8 cellular contexts compared by ENCODE assay signal in the genomic region with DNA sequence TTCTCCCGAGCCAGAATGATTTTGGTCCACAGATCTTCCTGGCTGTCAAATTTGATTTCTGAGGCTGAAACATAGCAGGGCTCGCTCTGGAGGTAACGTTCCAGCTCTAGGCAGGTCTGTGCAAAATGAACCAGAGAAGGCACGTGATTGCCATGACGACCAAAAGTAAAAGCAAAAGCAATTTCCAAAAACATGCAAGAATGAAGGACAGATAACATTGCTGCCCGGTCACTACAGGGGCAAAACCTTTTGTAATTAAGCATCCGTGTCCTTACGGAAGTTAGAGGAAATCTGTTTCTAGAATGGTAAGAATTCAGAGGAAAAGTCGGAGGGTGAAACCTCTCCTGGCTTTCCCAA. TPM values are rescaled to one million over a fixed set of nuclear protein-coding genes. Genes with fewer than 3 reads are reported as not detected.
DNase-seq lines count a peak whose midpoint lies in the region; ATAC-seq, FAIRE-seq and TF ChIP-seq lines count a peak whose summit lies in the region.

No MANE protein-coding gene starts in this region.

- TF ChIP-seq CTCF in A549 (IDR thresholded peaks at IDR 0.05) (no peak), KMS-11 (conservative IDR thresholded peaks at IDR 0.05; ENCODE audit: low read depth, low read length) (no peak), K562 (IDR thresholded peaks at IDR 0.05 in 2 of 3, conservative IDR thresholded peaks at IDR 0.05 in 1 of 3; ENCODE audit: insufficient read depth in 2 of 3, low read depth in 1 of 3, low read length in 3 of 3) (no peak)

- H3K4me1 ChIP-seq in A549 (peaks cover 59% of the 10 kb centered on the region), KMS-11 (ENCODE audit: low read depth, poor library complexity, severe bottlenecking) (peaks cover 53% of the 10 kb centered on the region), K562 (replicated peaks in 1 of 2; ENCODE audit: control insufficient read depth in 2 of 2, insufficient read depth in 2 of 2, low read length in 2 of 2) (peaks cover 18 to 37% of the 10 kb centered on the region in 2 experiments; a peak in 4 of 5 replicates), mesenchymal stem cell (ENCODE audit: control insufficient read depth, insufficient read depth, low read depth, low read length) (peaks cover 25% of the 10 kb centered on the region), aorta (ENCODE audit: control insufficient read depth in 1 of 2, insufficient read depth in 2 of 2, low read length in 2 of 2) (peaks cover 0 to 4% of the 10 kb centered on the region in 2 donors)

- H2BK15ac ChIP-seq in mesenchymal stem cell (ENCODE audit: low read depth, poor library complexity, severe bottlenecking), result no peak overlapping the region

- FAIRE-seq in A549 (lab: Jason Lieb, UNC) (no peak), K562 (lab: Jason Lieb, UNC) (peak; percentile 6)

- H3K79me2 ChIP-seq in KMS-11 (ENCODE audit: insufficient read depth, low read depth) (peaks cover 73% of the 10 kb centered on the region), K562 (ENCODE audit: control insufficient read depth, insufficient read depth, low read length) (peaks cover 53% of the 10 kb centered on the region)

- H3K18ac ChIP-seq in mesenchymal stem cell (ENCODE audit: low read depth in 1 of 2, low read length in 2 of 2), result peak overlapping the region; percentile 28 to 91

- TF ChIP-seq EP300 in A549 (IDR thresholded peaks at IDR 0.05) (no peak), K562 (IDR thresholded peaks at IDR 0.05; ENCODE audit: low read length) (no peak)

- 53% methylated on average over 9 of the region's 9 CpGs for WGBS in A549 (ENCODE audit: missing lambda C conversion rate)
- 85% methylated on average over 9 of the region's 9 CpGs for WGBS in K562 (ENCODE audit: insufficient coverage, low coverage, missing lambda C conversion rate)
- 20% methylated on average over 9 of the region's 9 CpGs for WGBS in mesenchymal stem cell
- 1% methylated on average over 9 of the region's 9 CpGs for WGBS in aorta, 2 donors

- no peak for ATAC-seq in A549
- ATAC-seq in K562, result no peak
- no peak for ATAC-seq in aorta (ENCODE audit: low FRiP score)
- ATAC-seq in left colon, result no peak

- H3K36me3 ChIP-seq in KMS-11 (ENCODE audit: insufficient read depth), result peaks cover 31% of the 10 kb centered on the region
- H3K36me3 ChIP-seq in K562 (ENCODE audit: control insufficient read depth, insufficient read depth, low read length), result peaks cover 55% of the 10 kb centered on the region
- peaks cover 29 to 67% of the 10 kb centered on the region in 2 experiments for H3K36me3 ChIP-seq in mesenchymal stem cell (ENCODE audit: control insufficient read depth in 1 of 2, insufficient read depth in 2 of 2, low read depth in 1 of 2, low read length in 2 of 2)
- H3K36me3 ChIP-seq in aorta (ENCODE audit: control insufficient read depth in 1 of 2, insufficient read depth in 2 of 2, low read length in 1 of 2), result peaks cover 0 to 17% of the 10 kb centered on the region in 2 donors

- H3K23ac ChIP-seq in mesenchymal stem cell (ENCODE audit: low read length in 2 of 2), result no peak overlapping the region

- no peaks in the 10 kb centered on the region for H3K79me1 ChIP-seq in mesenchymal stem cell (replicated peaks; ENCODE audit: low read length, poor library complexity, severe bottlenecking)

- H3K27me3 ChIP-seq in KMS-11 (ENCODE audit: insufficient read depth, low read depth) (no peaks in the 10 kb centered on the region), K562 (ENCODE audit: control insufficient read depth in 2 of 2, insufficient read depth in 2 of 2, low read length in 2 of 2) (no peaks in the 10 kb centered on the region), mesenchymal stem cell (ENCODE audit: control insufficient read depth in 1 of 2, insufficient read depth in 1 of 2, low read length in 2 of 2) (no peaks in the 10 kb centered on the region), aorta (ENCODE audit: control insufficient read depth in 1 of 2, insufficient read depth in 2 of 2, low read length in 1 of 2) (no peaks in the 10 kb centered on the region)

- H3K14ac ChIP-seq in mesenchymal stem cell (ENCODE audit: low read length in 2 of 2), result peak overlapping the region in 1 of 2 experiments; percentile 67

- peak overlapping the region; percentile 95 to 98 for H3K27ac ChIP-seq in A549
- peak overlapping the region; percentile 95 for H3K27ac ChIP-seq in KMS-11
- no peak overlapping the region for H3K27ac ChIP-seq in K562 (ENCODE audit: extremely low read depth, low read depth, low read length)
- H3K27ac ChIP-seq in mesenchymal stem cell (ENCODE audit: low read length, poor library complexity, severe bottlenecking), result peak overlapping the region; percentile 88
- peak overlapping the region; percentile 85 to 92 for H3K27ac ChIP-seq in aorta (ENCODE audit: low read depth in 1 of 2, low read length in 2 of 2)

- H3K9me1 ChIP-seq in K562 (ENCODE audit: control insufficient read depth, insufficient read depth, low read length), result peaks cover 20% of the 10 kb centered on the region

- intact Hi-C loops in K562 (cut with micrococcal nuclease), result loop anchor here (5.0 kb wide), 1 partner anchor 115 kb away; no protein-coding TSS in a partner anchor
- intact Hi-C loops in aorta (cut with DNase I), result loop anchor here (5.0 to 10.0 kb wide), 7 partner anchors 155 to 985 kb away; no protein-coding TSS in a partner anchor
- intact Hi-C loops in left colon (cut with DNase I, micrococcal nuclease), result loop anchor here in 1 of 2 donors (10.0 kb wide), 1 partner anchor 983 kb away; no protein-coding TSS in a partner anchor

- DNase-seq in A549 (ENCODE audit: low read depth in 1 of 2, low spot score in 1 of 2), result no peak
- no peak for DNase-seq in K562 (ENCODE audit: extremely low read depth in 1 of 4, low spot score in 3 of 4)
- DNase-seq in mesenchymal stem cell, result no peak
- no peak for DNase-seq in aorta
- no peak for DNase-seq in dedifferentiated amniotic fluid mesenchymal stem cell (ENCODE audit: extremely low spot score)
- DNase-seq in left colon, result no peak
- no peak for DNase-seq in UCSD-AML1 (lab: John Stamatoyannopoulos, UW; ENCODE audit: unreplicated experiment)

- POLR2A ChIA-PET in A549 (lab: Yijun Ruan, JAX), result interaction anchor here (0.7 to 1.1 kb wide), 2 partner anchors 70 to 562 kb away, joined by 3 to 6 read pairs; no protein-coding TSS in a partner anchor
- POLR2A ChIA-PET in K562 (lab: Yijun Ruan, JAX), result interaction anchor here (1.5 to 3.3 kb wide), 2 partner anchors 18 to 19 kb away, joined by 4 to 17 read pairs; no protein-coding TSS in a partner anchor

- no peak overlapping the region for H4K91ac ChIP-seq in mesenchymal stem cell (ENCODE audit: low read length)

- CTCF ChIA-PET in A549 (lab: Yijun Ruan, JAX) (interaction anchor here (1.0 to 1.3 kb wide), 4 partner anchors 24 to 542 kb away, joined by 3 to 8 read pairs (median 5); no protein-coding TSS in a partner anchor), K562 (lab: Yijun Ruan, JAX; ENCODE audit: low intra/inter-chr PET ratio) (no interaction called here)

- H2AK5ac ChIP-seq in mesenchymal stem cell (ENCODE audit: low read length, severe bottlenecking), result peak overlapping the region; percentile 63

- H2BK120ac ChIP-seq in mesenchymal stem cell (ENCODE audit: low read depth, low read length), result no peak overlapping the region

- BruUV-seq in K562 (replicated peaks; lab: Mats Ljungman, UMichigan), result no TSS peak

- no peak overlapping the region for H4K8ac ChIP-seq in mesenchymal stem cell (ENCODE audit: low read length)

- H3K9me3 ChIP-seq in A549 (no peaks in the 10 kb centered on the region), K562 (replicated peaks; ENCODE audit: control insufficient read depth, insufficient read depth, low read depth, low read length) (no peaks in the 10 kb centered on the region), mesenchymal stem cell (ENCODE audit: control insufficient read depth, low read length) (no peaks in the 10 kb centered on the region), aorta (ENCODE audit: control insufficient read depth, low read length) (no peaks in the 10 kb centered on the region)

- TF ChIP-seq RAD21 in A549 (conservative IDR thresholded peaks at IDR 0.05 in 1 of 2, IDR thresholded peaks at IDR 0.05 in 1 of 2), result no peak
- no peak for TF ChIP-seq RAD21 in K562 (CRISPR knock-in tag; conservative IDR thresholded peaks at IDR 0.05 in 1 of 2, IDR thresholded peaks at IDR 0.05 in 1 of 2)

- in situ Hi-C loops in K562 (cut with MboI), result no loop called here

- H2BK12ac ChIP-seq in mesenchymal stem cell (ENCODE audit: low read length in 2 of 2), result peak overlapping the region in 1 of 2 experiments; percentile 21

- H3K9ac ChIP-seq in KMS-11, result peak overlapping the region; percentile 98; the same call in 1 of the 2 replicates
- H3K9ac ChIP-seq in K562 (ENCODE audit: insufficient read depth in 1 of 2, low read depth in 2 of 2, low read length in 2 of 2), result 0 out of 4 replicates have a peak overlapping the region, but pooled peaks of 1 of the 2 experiments have one; percentile 79
- peak overlapping the region; percentile 100 for H3K9ac ChIP-seq in mesenchymal stem cell (ENCODE audit: low read length)

- H3K4me3 ChIP-seq in A549 (peak overlapping the region; percentile 77), KMS-11 (IDR thresholded peaks at IDR 0.05; ENCODE audit: insufficient read depth, low read depth, low read length) (no peak overlapping the region), K562 (peak overlapping the region; percentile 92), mesenchymal stem cell (ENCODE audit: insufficient read depth in 1 of 2, low read depth in 1 of 2, low read length in 2 of 2) (peak overlapping the region; percentile 64 to 97), aorta (ENCODE audit: low read length in 2 of 2) (peak overlapping the region; percentile 80 to 100)

- TF ChIP-seq POLR2A in A549 (IDR thresholded peaks at IDR 0.05; ENCODE audit: low read length), result no peak
- TF ChIP-seq POLR2A in K562 (conservative IDR thresholded peaks at IDR 0.05), result no peak

- H2AFZ ChIP-seq in KMS-11 (ENCODE audit: low read depth), result no peak overlapping the region
- H2AFZ ChIP-seq in K562 (ENCODE audit: low read depth, low read length), result no peak overlapping the region
- no peak overlapping the region for H2AFZ ChIP-seq in mesenchymal stem cell (ENCODE audit: low read depth, low read length)

- peak overlapping the region; percentile 1 to 24 for H3K4ac ChIP-seq in mesenchymal stem cell (ENCODE audit: low read depth in 1 of 2, low read length in 2 of 2)

- H4K20me1 ChIP-seq in KMS-11 (ENCODE audit: insufficient read depth), result peaks cover 10% of the 10 kb centered on the region; the same call in 1 of the 2 replicates
- peaks cover 46% of the 10 kb centered on the region for H4K20me1 ChIP-seq in K562 (replicated peaks; ENCODE audit: control insufficient read depth, insufficient read depth, low read length)

- peak overlapping the region; percentile 83 for H3K4me2 ChIP-seq in A549
- peak overlapping the region; percentile 72 for H3K4me2 ChIP-seq in KMS-11
- peak overlapping the region; percentile 82; the same call in 1 of the 2 replicates for H3K4me2 ChIP-seq in K562 (ENCODE audit: insufficient read depth, low read length)
- peak overlapping the region; percentile 87 for H3K4me2 ChIP-seq in mesenchymal stem cell (ENCODE audit: low read length, poor library complexity, severe bottlenecking)

- H2BK5ac ChIP-seq in mesenchymal stem cell (ENCODE audit: low read depth, low read length, poor library complexity, severe bottlenecking), result no peak overlapping the region

RNA-seq across cellular contexts. Expression of a gene that starts 2.9 kb away (rescaled TPM):
- polyA plus RNA-seq in A549 (2011; rRNA removed) (71.5 and 86.8 TPM in 2 replicates), A549 (2017; fragmentation: RNase III; extraction: RNeasy Plus Mini Kit Qiagen cat#74134 plus additional on column Dnase treatment) (30.5 to 31.9 TPM (median 30.6 TPM) in 3 replicates), K562 (2011; rRNA removed) (11.7 and 19.1 TPM in 2 replicates), K562 (2014; fragmentation: Illumina TruSeq; extraction: Trizol) (11.1 and 12.6 TPM in 2 replicates), K562 (2014; fragmentation: Nextera tagmentation; extraction: Ambion mirVana) (1 to 10 TPM; 3.2 to 3.7 TPM), K562 (2014; rRNA removed) (8.6 and 10.2 TPM in 2 replicates), aorta (100 to 1,000 TPM in 1 of 2 donors, 10 to 100 TPM in 1; 44.2 to 160 TPM)
- polyA plus RNA-seq in A549 (2012; cell fraction: cytosol; rRNA removed), result 67.2 and 78.1 TPM in 2 replicates
- polyA plus RNA-seq in A549 (2012; cell fraction: nucleus; rRNA removed), result 193 and 204 TPM in 2 replicates
- 384 and 462 TPM in 2 replicates for polyA minus RNA-seq in A549 (2011; rRNA and poly(A)+ RNA removed)
- 54.5 and 86.4 TPM in 2 replicates for total RNA-seq in K562 (2011; cell fraction: chromatin; rRNA removed; ENCODE audit: low replicate concordance)
- total RNA-seq in K562 (2011; cell fraction: nucleolus; rRNA removed), result 136 and 139 TPM in 2 replicates
- 92.4 and 113 TPM in 2 replicates for total RNA-seq in K562 (2011; cell fraction: nucleoplasm; rRNA removed)
- total RNA-seq in K562 (2014; rRNA removed) (6.9 and 10.3 TPM in 2 replicates), K562 (2014; rRNA removed; fragmentation: Illumina TruSeq; extraction: Trizol) (7.4 and 8.0 TPM in 2 replicates), K562 (2015; rRNA removed; fragmentation: Illumina TruSeq; extraction: Trizol) (4.5 TPM in 2 replicates), K562 (2021) (23.9 and 25.2 TPM in 2 replicates), aorta (100 to 1,000 TPM; 171 to 384 TPM), left colon (100 to 1,000 TPM; 359 to 434 TPM)
- polyA plus RNA-seq in K562 (2011; cell fraction: cytosol; rRNA removed), result 6.6 and 12.0 TPM in 2 replicates
- polyA plus RNA-seq in K562 (2011; cell fraction: nucleus; rRNA removed), result 52.6 and 53.4 TPM in 2 replicates
- polyA plus RNA-seq in K562 (2012), result 14.7 and 29.2 TPM in 2 replicates
- polyA minus RNA-seq in K562 (2011; rRNA and poly(A)+ RNA removed), result 33.0 and 43.0 TPM in 2 replicates
- polyA minus RNA-seq in K562 (2011; cell fraction: cytosol; rRNA and poly(A)+ RNA removed), result 10.3 and 16.2 TPM in 2 replicates
- polyA minus RNA-seq in K562 (2011; cell fraction: nucleus; rRNA and poly(A)+ RNA removed), result 87.2 and 133 TPM in 2 replicates
- 195 TPM for polyA plus RNA-seq in mesenchymal stem cell (2013, experiment 1 of 2)
- polyA plus RNA-seq in mesenchymal stem cell (2013, experiment 2 of 2), result 183 TPM
